In the genomic region with DNA sequence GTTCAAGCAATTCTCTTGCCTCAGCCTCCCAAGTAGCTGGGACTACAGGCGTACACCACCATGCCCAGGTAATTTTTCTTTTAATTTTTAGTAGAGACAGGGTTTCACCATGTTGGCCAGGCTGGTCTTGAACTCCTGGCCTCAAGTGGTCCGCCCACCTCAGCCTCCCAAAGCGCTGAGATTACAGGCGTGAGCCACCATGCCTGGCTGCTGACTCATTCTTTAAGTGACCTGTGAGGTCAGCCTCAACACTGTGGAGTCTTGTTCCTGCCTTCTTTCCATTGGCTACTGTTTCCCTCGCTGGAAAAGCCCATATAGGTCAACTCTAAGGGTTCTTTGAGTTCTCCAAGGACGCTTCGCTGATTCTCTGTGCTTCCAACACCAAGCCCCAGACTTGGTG, we compare ENCODE assay signal across 7 cellular contexts. TPM values are rescaled to one million over a fixed set of nuclear protein-coding genes. Genes with fewer than 3 reads are reported as not detected.
"Had no signal": no experiment of that assay in that cellular context is flagged by ENCODE, and none has a peak within 500 bp of the region (broad histone marks: within the 10 kb centered on the region; RNA-seq: fewer than 3 reads in every experiment).

No MANE protein-coding gene starts in this region.

RNA-seq across cellular contexts. Expression of gene ITIH2, which starts 45.5 kb away (rescaled TPM):
- total RNA-seq: activated B cell treated with CpG ODN at 0.5 μM for 24 hours; activated CD4-positive, alpha-beta memory T cell treated with anti-CD3 and anti-CD28 coated beads for 36 hours; activated naive CD4-positive, alpha-beta T cell treated with anti-CD3 and anti-CD28 coated beads for 36 hours; activated naive CD4-positive, alpha-beta T cell treated with anti-CD3 and anti-CD28 coated beads, Interleukin-2, amount 50 U/mL, for 72 hours; activated T-helper 1 cell treated with anti-CD3 and anti-CD28 coated beads, Interleukin-12 subunit alpha, Interleukin-12 subunit beta, Interleukin-2, Interleukin-4 antibody, amounts not matched to agents 30 ng/mL and 10 ng/mL and 1 ng/mL, durations not matched to agents 14 hours and 24 hours and 36 hours; SJSA1; T-helper 17 cell had no signal
